In the genomic region with DNA sequence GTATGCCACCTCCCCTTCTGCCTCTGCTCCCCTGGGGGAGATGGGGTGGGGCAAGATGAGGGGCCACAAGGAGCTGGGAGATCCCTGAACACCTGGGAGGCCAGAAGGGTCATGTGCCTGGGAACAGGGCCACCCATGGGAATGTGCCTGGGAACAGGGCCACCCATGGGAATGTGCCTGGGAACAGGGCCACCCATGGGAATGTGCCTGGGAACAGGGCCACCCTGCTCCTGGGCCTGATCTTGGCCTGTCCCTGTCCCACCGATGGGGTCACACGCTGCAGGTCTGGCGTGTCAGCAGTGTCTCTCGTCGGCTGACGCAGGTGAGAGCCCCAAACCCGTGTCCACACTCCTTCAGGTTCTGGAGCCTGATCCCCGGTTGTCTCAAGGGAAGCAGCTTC, we compare ENCODE assay signal across 20 cellular contexts. TPM values are rescaled to one million over a fixed set of nuclear protein-coding genes. Genes with fewer than 3 reads are reported as not detected.
A peak's percentile ranks its signal among the peaks of the same experiment; 100 is the strongest.
DNase-seq lines count a peak whose midpoint lies in the region; ATAC-seq, FAIRE-seq and TF ChIP-seq lines count a peak whose summit lies in the region.
"Had no signal": no experiment of that assay in that cellular context is flagged by ENCODE, and none has a peak within 500 bp of the region (broad histone marks: within the 10 kb centered on the region; RNA-seq: fewer than 3 reads in every experiment).

No MANE protein-coding gene starts in this region.

- H3K36me3 ChIP-seq in smooth muscle cell (ENCODE audit: low read depth) = no peaks in the 10 kb centered on the region

- intact Hi-C loops in right cardiac atrium (cut with DNase I) = no loop called here
- intact Hi-C loops in Right ventricle myocardium superior (cut with DNase I) = no loop called here
- intact Hi-C loops in dendritic cell treated with granulocyte-macrophage colony-stimulating factor and Interleukin-4, amounts not matched to agents 40 ng/mL and 50 ng/mL, for 4 days (cut with micrococcal nuclease) = no loop called here

- peaks cover 69% of the 10 kb centered on the region for H3K4me1 Mint-ChIP-seq in dendritic cell treated with granulocyte-macrophage colony-stimulating factor and Interleukin-4, amounts not matched to agents 40 ng/mL and 50 ng/mL, for 4 days (ENCODE audit: low read depth)
- peaks cover 38 to 78% of the 10 kb centered on the region in 2 donors for H3K4me1 Mint-ChIP-seq in stimulated activated naive B cell treated with anti-CD40 and anti-IgM and Interleukin-4, amounts not matched to agents 10 μg/mL and 1 μg/mL and 100 μg/mL, for 72 hours

- no peak for ATAC-seq in right cardiac atrium
- ATAC-seq in Right ventricle myocardium superior (ENCODE audit: poor library complexity) = no peak
- no peak for ATAC-seq in stimulated activated naive B cell treated with anti-CD40 and anti-IgM and Interleukin-4, amounts not matched to agents 10 μg/mL and 1 μg/mL and 100 μg/mL, for 72 hours (replicated peaks)
- no peak for ATAC-seq in GM18861 (IDR thresholded peaks at IDR 0.05; ENCODE audit: unreplicated experiment)
- ATAC-seq: K562 had no signal

- DNase-seq in right cardiac atrium (peak in 2 of 3 donors; percentile 45 to 47), Right ventricle myocardium superior (no peak), HTR-8/SVneo (ENCODE audit: insufficient read length, low spot score) (no peak), smooth muscle cell (lab: John Stamatoyannopoulos, UW; ENCODE audit: unreplicated experiment) (no peak), GM10266 (ENCODE audit: extremely low spot score) (no peak)
- DNase-seq in stimulated activated naive B cell treated with anti-CD40 and anti-IgM and Interleukin-4, amounts not matched to agents 10 μg/mL and 1 μg/mL and 100 μg/mL, for 72 hours = no peak
- DNase-seq: ACHN; Caco-2; CD8-positive, alpha-beta memory T cell; GF-D8; HFFc6 had no signal

- H3K27me3 ChIP-seq in right cardiac atrium (ENCODE audit: control insufficient read depth, insufficient read depth) (no peaks in the 10 kb centered on the region), smooth muscle cell (ENCODE audit: low read depth) (no peaks in the 10 kb centered on the region)

- H3K4me1 ChIP-seq in right cardiac atrium (ENCODE audit: control insufficient read depth, insufficient read depth, low read length) (no peaks in the 10 kb centered on the region), smooth muscle cell (ENCODE audit: low read depth) (peaks cover 5% of the 10 kb centered on the region)

- H3K79me2 ChIP-seq in smooth muscle cell (ENCODE audit: low read depth) = no peaks in the 10 kb centered on the region

- no peak overlapping the region for H3K4me2 ChIP-seq in smooth muscle cell

- H3K4me3 ChIP-seq in right cardiac atrium (ENCODE audit: low read length) = no peak overlapping the region
- H3K4me3 ChIP-seq in smooth muscle cell = no peak overlapping the region
- H3K4me3 ChIP-seq: HAP-1, K562 had no signal

- H2AFZ ChIP-seq in smooth muscle cell (ENCODE audit: low read depth) = no peak overlapping the region

- peak overlapping the region; percentile 2 for H3K4me3 Mint-ChIP-seq in dendritic cell treated with granulocyte-macrophage colony-stimulating factor and Interleukin-4, amounts not matched to agents 40 ng/mL and 50 ng/mL, for 4 days
- no peak overlapping the region for H3K4me3 Mint-ChIP-seq in stimulated activated naive B cell treated with anti-CD40 and anti-IgM and Interleukin-4, amounts not matched to agents 10 μg/mL and 1 μg/mL and 100 μg/mL, for 72 hours
- H3K4me3 Mint-ChIP-seq: CD8-positive, alpha-beta memory T cell; HFFc6 had no signal

- no peak overlapping the region for H3K9ac ChIP-seq in smooth muscle cell (ENCODE audit: low read depth)

- TF ChIP-seq CTCF in smooth muscle cell (IDR thresholded peaks at IDR 0.05; ENCODE audit: borderline replicate concordance, insufficient read depth, poor library complexity, severe bottlenecking) = no peak
- TF ChIP-seq CTCF in GM10266 (IDR thresholded peaks at IDR 0.05; ENCODE audit: control insufficient read depth, insufficient read depth, low read depth, missing control alignments) = no peak

- no peaks in the 10 kb centered on the region for H3K9me3 Mint-ChIP-seq in dendritic cell treated with granulocyte-macrophage colony-stimulating factor and Interleukin-4, amounts not matched to agents 40 ng/mL and 50 ng/mL, for 4 days
- no peaks in the 10 kb centered on the region for H3K9me3 Mint-ChIP-seq in stimulated activated naive B cell treated with anti-CD40 and anti-IgM and Interleukin-4, amounts not matched to agents 10 μg/mL and 1 μg/mL and 100 μg/mL, for 72 hours
- H3K9me3 Mint-ChIP-seq: CD14-positive monocyte; CD8-positive, alpha-beta memory T cell; HFFc6 had no signal

- H3K27ac ChIP-seq in right cardiac atrium (ENCODE audit: low read length) = no peak overlapping the region
- no peak overlapping the region for H3K27ac ChIP-seq in smooth muscle cell (ENCODE audit: low read depth)

- H3K9me3 ChIP-seq in right cardiac atrium (ENCODE audit: control insufficient read depth, low read length) = no peaks in the 10 kb centered on the region
- no peaks in the 10 kb centered on the region for H3K9me3 ChIP-seq in smooth muscle cell (replicated peaks; ENCODE audit: low read depth)
- H3K9me3 ChIP-seq: Caco-2, HAP-1 had no signal

- FAIRE-seq in HTR-8/SVneo (lab: Jason Lieb, UNC) = peak; percentile 84
- FAIRE-seq: GM12892, GM19239, H1, K562 had no signal

- H3K36me3 Mint-ChIP-seq in dendritic cell treated with granulocyte-macrophage colony-stimulating factor and Interleukin-4, amounts not matched to agents 40 ng/mL and 50 ng/mL, for 4 days (ENCODE audit: low read depth) = peaks cover 81% of the 10 kb centered on the region
- peaks cover 19 to 33% of the 10 kb centered on the region in 2 donors for H3K36me3 Mint-ChIP-seq in stimulated activated naive B cell treated with anti-CD40 and anti-IgM and Interleukin-4, amounts not matched to agents 10 μg/mL and 1 μg/mL and 100 μg/mL, for 72 hours

- no peaks in the 10 kb centered on the region for H3F3A ChIP-seq in smooth muscle cell (ENCODE audit: low read depth)

- H3K27ac Mint-ChIP-seq in dendritic cell treated with granulocyte-macrophage colony-stimulating factor and Interleukin-4, amounts not matched to agents 40 ng/mL and 50 ng/mL, for 4 days = no peak overlapping the region
- peak overlapping the region; percentile 76 for H3K27ac Mint-ChIP-seq in stimulated activated naive B cell treated with anti-CD40 and anti-IgM and Interleukin-4, amounts not matched to agents 10 μg/mL and 1 μg/mL and 100 μg/mL, for 72 hours
- H3K27ac Mint-ChIP-seq: HFFc6 had no signal

- H4K20me1 ChIP-seq in smooth muscle cell (ENCODE audit: low read depth) = no peaks in the 10 kb centered on the region

- 91% methylated on average over 8 of the region's 8 CpGs for WGBS in right cardiac atrium
- WGBS in smooth muscle cell (ENCODE audit: low lambda C conversion rate) = 99% methylated on average over 8 of the region's 8 CpGs

- no peaks in the 10 kb centered on the region for H3K27me3 Mint-ChIP-seq in dendritic cell treated with granulocyte-macrophage colony-stimulating factor and Interleukin-4, amounts not matched to agents 40 ng/mL and 50 ng/mL, for 4 days
- H3K27me3 Mint-ChIP-seq in stimulated activated naive B cell treated with anti-CD40 and anti-IgM and Interleukin-4, amounts not matched to agents 10 μg/mL and 1 μg/mL and 100 μg/mL, for 72 hours = no peaks in the 10 kb centered on the region
- H3K27me3 Mint-ChIP-seq: CD8-positive, alpha-beta memory T cell had no signal

RNA-seq across cellular contexts. Expression of a gene that starts 4.4 kb away (rescaled TPM):
- total RNA-seq in right cardiac atrium (1 to 10 TPM; 6.3 to 9.1 (median 8.3) TPM), Right ventricle myocardium superior (6.7 TPM), smooth muscle cell (14.9 and 17.4 TPM in 2 replicates)
- polyA plus RNA-seq in right cardiac atrium (5.8 TPM), smooth muscle cell (24.6 and 25.4 TPM in 2 replicates)

RNA-seq across cellular contexts. Expression of a gene that starts 4.9 kb away (rescaled TPM):
- 1 to 10 TPM in 2 of 4 donors, under 1 TPM in 2; 0.50 to 1.3 (median 1.1) TPM for total RNA-seq in right cardiac atrium
- polyA plus RNA-seq in right cardiac atrium = 0.81 TPM
- 0.75 TPM for total RNA-seq in Right ventricle myocardium superior
- total RNA-seq in smooth muscle cell = 2.9 and 6.4 TPM in 2 replicates
- 3.1 and 4.3 TPM in 2 replicates for polyA plus RNA-seq in smooth muscle cell

RNA-seq across cellular contexts. Expression of a gene that starts 9.2 kb away (rescaled TPM):
- total RNA-seq in right cardiac atrium (under 1 TPM in 3 of 4 donors, not detected in 1; 0.29 to 0.65 (median 0.50) TPM), Right ventricle myocardium superior (not detected), smooth muscle cell (4.5 TPM in 1 of 2 replicates, not detected in the other)
- polyA plus RNA-seq in right cardiac atrium (0.41 TPM), smooth muscle cell (0.79 and 1.6 TPM in 2 replicates)
- total RNA-seq: A172, Caco-2, HFFc6, K562 had no signal
- polyA plus RNA-seq: K562 had no signal

RNA-seq across cellular contexts. Expression of a gene that starts 12.0 kb away (rescaled TPM):
- total RNA-seq in right cardiac atrium (10 to 100 TPM; 46.3 to 52.0 (median 50.0) TPM), Right ventricle myocardium superior (34.6 TPM), smooth muscle cell (24.9 and 41.0 TPM in 2 replicates)
- polyA plus RNA-seq in right cardiac atrium (38.3 TPM), smooth muscle cell (83.4 and 89.5 TPM in 2 replicates)

RNA-seq across cellular contexts. Expression of a gene that starts 25.5 kb away (rescaled TPM):
- total RNA-seq in right cardiac atrium = 10 to 100 TPM; 28.7 to 42.1 (median 41.1) TPM
- polyA plus RNA-seq in right cardiac atrium = 26.8 TPM
- total RNA-seq in Right ventricle myocardium superior = 34.3 TPM
- 0.54 and 2.9 TPM in 2 replicates for total RNA-seq in smooth muscle cell
- polyA plus RNA-seq in smooth muscle cell = 9.7 and 11.3 TPM in 2 replicates
- total RNA-seq: CD8-positive, alpha-beta memory T cell; H1 had no signal
- polyA plus RNA-seq: CD14-positive monocyte; CD8-positive, alpha-beta memory T cell had no signal

Comparison
In these comparisons a context has a peak if more than half of its experiments do, and no peak if none do; other contexts are left out.
1. DNase-seq: peak in right cardiac atrium (2 of 3); none in Right ventricle myocardium superior (single experiment), HTR-8/SVneo (single experiment), stimulated activated naive B cell treated with anti-CD40 and anti-IgM and Interleukin-4, amounts not matched to agents 10 μg/mL and 1 μg/mL and 100 μg/mL, for 72 hours (single experiment), smooth muscle cell (single experiment) and GM10266 (single experiment).